ENCODE assay signal across 8 cellular contexts in genomic region chr6:8006208-8006607, GRCh38.
DNase-seq lines count a peak whose midpoint lies in the region; ATAC-seq, FAIRE-seq and TF ChIP-seq lines count a peak whose summit lies in the region.

No MANE protein-coding gene starts in this region.

- H3K4me3 ChIP-seq in fibroblast of pulmonary artery (replicated peaks; ENCODE audit: low read depth, low read length) = no peak overlapping the region

- peak; percentile 53 for FAIRE-seq in GM18507 (lab: Jason Lieb, UNC)

- DNase-seq in AG08396 (ENCODE audit: low spot score) (peak; percentile 36), GM18507 (ENCODE audit: extremely low spot score, insufficient read length, low read depth) (peak; percentile 7), RPMI8226 (peak; percentile 56), fibroblast of pulmonary artery (ENCODE audit: low read depth) (peak; percentile 75), stromal cell of bone marrow (ENCODE audit: low read depth) (peak; percentile 18), T1000 (lab: John Stamatoyannopoulos, UW) (no peak)
- no peak for DNase-seq in stimulated activated CD8-positive, alpha-beta memory T cell treated with anti-CD3 and anti-CD28 coated beads, Interleukin-4, amount 100 ng/mL, for 48 hours

- peak; percentile 50 for TF ChIP-seq CTCF in fibroblast of pulmonary artery (IDR thresholded peaks at IDR 0.05; ENCODE audit: low read length, missing control alignments)

- no peak for ATAC-seq in HG03039 (IDR thresholded peaks at IDR 0.05; ENCODE audit: unreplicated experiment)

Comparison
In these comparisons a context has a peak if more than half of its experiments do, and no peak if none do; other contexts are left out.
1. DNase-seq: peak in AG08396 (single experiment), GM18507 (single experiment), RPMI8226 (single experiment), fibroblast of pulmonary artery (single experiment) and stromal cell of bone marrow (single experiment); none in stimulated activated CD8-positive, alpha-beta memory T cell treated with anti-CD3 and anti-CD28 coated beads, Interleukin-4, amount 100 ng/mL, for 48 hours (single experiment) and T1000 (single experiment).